ENCODE assay signal across 8 cellular contexts in genomic region chr7:33986951-33987948, GRCh38.
DNase-seq lines count a peak whose midpoint lies in the region; ATAC-seq and TF ChIP-seq lines count a peak whose summit lies in the region.

No MANE protein-coding gene starts in this region.

- H3K4me3 ChIP-seq in PC-3 (ENCODE audit: low read length) (no peak overlapping the region), esophagus muscularis mucosa (no peak overlapping the region), sigmoid colon (no peak overlapping the region)

- TF ChIP-seq POLR2A in esophagus muscularis mucosa (IDR thresholded peaks at IDR 0.05; ENCODE audit: low read depth) = no peak
- no peak for TF ChIP-seq POLR2A in sigmoid colon (IDR thresholded peaks at IDR 0.05)

- peak; percentile 99 for DNase-seq in EL
- DNase-seq in PC-3 = peak; percentile 96
- no peak for DNase-seq in esophagus muscularis mucosa (ENCODE audit: extremely low spot score)
- DNase-seq in sigmoid colon = no peak
- no peak for DNase-seq in effector CD8-positive, alpha-beta T cell (lab: John Stamatoyannopoulos, UW)
- no peak for DNase-seq in activated CD4-positive, alpha-beta T cell treated with anti-CD3 and anti-CD28 coated beads, Interleukin-2, amount 10 ng/mL, durations not matched to agents 24 days and 14 days
- DNase-seq in stimulated activated CD4-positive, alpha-beta T cell treated with anti-CD3 and anti-CD28 coated beads, Interleukin-4, amount 100 ng/mL, for 1 hour = no peak
- DNase-seq in medulla oblongata (ENCODE audit: extremely low spot score) = no peak

- H3K27ac ChIP-seq in PC-3 (ENCODE audit: low read length) (peak overlapping the region; percentile 51), esophagus muscularis mucosa (replicated peaks in 1 of 4) (peak overlapping the region in 3 of 4 donors; percentile 21 to 47 (median 40)), sigmoid colon (peak overlapping the region in 3 of 4 donors; percentile 34 to 58 (median 46))

- TF ChIP-seq CTCF in PC-3 (conservative IDR thresholded peaks at IDR 0.05; ENCODE audit: low read depth, low read length) = no peak
- TF ChIP-seq CTCF in esophagus muscularis mucosa (IDR thresholded peaks at IDR 0.05) = no peak
- no peak for TF ChIP-seq CTCF in sigmoid colon (IDR thresholded peaks at IDR 0.05)

- no peaks in the 10 kb centered on the region for H3K9me2 ChIP-seq in PC-3 (replicated peaks; ENCODE audit: low read length)

- TF ChIP-seq EP300 in esophagus muscularis mucosa (IDR thresholded peaks at IDR 0.05) (no peak), sigmoid colon (IDR thresholded peaks at IDR 0.05) (no peak)

- H4K20me1 ChIP-seq in PC-3 (ENCODE audit: low read length) = no peaks in the 10 kb centered on the region

- H3K4me2 ChIP-seq in PC-3 (ENCODE audit: low read length) = peak overlapping the region; percentile 60

- H3K27me3 ChIP-seq in PC-3 (ENCODE audit: low read length) = no peaks in the 10 kb centered on the region
- no peaks in the 10 kb centered on the region for H3K27me3 ChIP-seq in esophagus muscularis mucosa
- H3K27me3 ChIP-seq in sigmoid colon = no peaks in the 10 kb centered on the region

- CTCF ChIA-PET in PC-3 (lab: Charles Lee) = no interaction called here

- H3K9me3 ChIP-seq in PC-3 (ENCODE audit: low read length) = no peaks in the 10 kb centered on the region
- H3K9me3 ChIP-seq in esophagus muscularis mucosa = no peaks in the 10 kb centered on the region
- H3K9me3 ChIP-seq in sigmoid colon = no peaks in the 10 kb centered on the region

- H3K27me3 Mint-ChIP-seq in activated CD4-positive, alpha-beta T cell treated with anti-CD3 and anti-CD28 coated beads, Interleukin-2, amount 10 ng/mL, durations not matched to agents 24 days and 14 days = no peaks in the 10 kb centered on the region

- H3K9me3 Mint-ChIP-seq in activated CD4-positive, alpha-beta T cell treated with anti-CD3 and anti-CD28 coated beads, Interleukin-2, amount 10 ng/mL, durations not matched to agents 24 days and 14 days = no peaks in the 10 kb centered on the region

- 66% methylated on average over 9 of the region's 9 CpGs for WGBS in esophagus muscularis mucosa
- 74 to 79% methylated on average over 9 of the region's 9 CpGs for WGBS in sigmoid colon, 2 donors

- no TSS peak for BruUV-seq in PC-3 (replicated peaks; lab: Mats Ljungman, UMichigan)

- H3K36me3 ChIP-seq in PC-3 (ENCODE audit: low read depth, low read length) = no peaks in the 10 kb centered on the region
- no peaks in the 10 kb centered on the region for H3K36me3 ChIP-seq in esophagus muscularis mucosa
- no peaks in the 10 kb centered on the region for H3K36me3 ChIP-seq in sigmoid colon

- peak; percentile 100 for ATAC-seq in PC-3

- H3K4me1 ChIP-seq in PC-3 (ENCODE audit: insufficient read depth, low read length) (peaks cover 18% of the 10 kb centered on the region), esophagus muscularis mucosa (peaks cover 0 to 7% (median 0%) of the 10 kb centered on the region in 4 donors), sigmoid colon (peaks cover 0 to 7% (median 3%) of the 10 kb centered on the region in 4 donors)

- H2AFZ ChIP-seq in PC-3 (ENCODE audit: low read length) = no peak overlapping the region; the same call in 1 of the 2 replicates

- intact Hi-C loops in PC-3 (cut with micrococcal nuclease) = loop anchor here (10.0 kb wide), 1 partner anchor 78 kb away; no protein-coding TSS in a partner anchor
- intact Hi-C loops in esophagus muscularis mucosa (cut with DNase I) = no loop called here
- intact Hi-C loops in sigmoid colon (cut with DNase I) = no loop called here
- intact Hi-C loops in activated CD4-positive, alpha-beta T cell treated with anti-CD3 and anti-CD28 coated beads, Interleukin-2, amount 10 ng/mL, durations not matched to agents 24 days and 14 days (cut with micrococcal nuclease) = no loop called here

- H3K4me1 Mint-ChIP-seq in activated CD4-positive, alpha-beta T cell treated with anti-CD3 and anti-CD28 coated beads, Interleukin-2, amount 10 ng/mL, durations not matched to agents 24 days and 14 days = no peaks in the 10 kb centered on the region

- no peaks in the 10 kb centered on the region for H3F3A ChIP-seq in PC-3 (ENCODE audit: low read length, unreplicated experiment)

- no peak overlapping the region for H3K27ac Mint-ChIP-seq in activated CD4-positive, alpha-beta T cell treated with anti-CD3 and anti-CD28 coated beads, Interleukin-2, amount 10 ng/mL, durations not matched to agents 24 days and 14 days

- no peaks in the 10 kb centered on the region for H3K79me2 ChIP-seq in PC-3 (ENCODE audit: low read length)

- H3K36me3 Mint-ChIP-seq in activated CD4-positive, alpha-beta T cell treated with anti-CD3 and anti-CD28 coated beads, Interleukin-2, amount 10 ng/mL, durations not matched to agents 24 days and 14 days (ENCODE audit: low read depth) = no peaks in the 10 kb centered on the region

- POLR2A ChIA-PET in PC-3 (lab: Charles Lee; ENCODE audit: unreplicated experiment) = interaction anchor here (0.5 kb wide), 1 partner anchor 802 kb away, joined by 4 read pairs; no protein-coding TSS in a partner anchor

- H3K9ac ChIP-seq in PC-3 (ENCODE audit: low read length) = no peak overlapping the region

- H3K4me3 Mint-ChIP-seq in activated CD4-positive, alpha-beta T cell treated with anti-CD3 and anti-CD28 coated beads, Interleukin-2, amount 10 ng/mL, durations not matched to agents 24 days and 14 days = no peak overlapping the region

Comparison
In these comparisons a context has a peak if more than half of its experiments do, and no peak if none do; other contexts are left out.
1. DNase-seq: peak in EL (single experiment) and PC-3 (single experiment); none in esophagus muscularis mucosa (single experiment), sigmoid colon (single experiment), effector CD8-positive, alpha-beta T cell (single experiment), activated CD4-positive, alpha-beta T cell treated with anti-CD3 and anti-CD28 coated beads, Interleukin-2, amount 10 ng/mL, durations not matched to agents 24 days and 14 days (single experiment), stimulated activated CD4-positive, alpha-beta T cell treated with anti-CD3 and anti-CD28 coated beads, Interleukin-4, amount 100 ng/mL, for 1 hour (single experiment) and medulla oblongata (single experiment).
2. Peak in every context shown above with its lines, with median percentiles within 50 percentile points of each other: H3K27ac ChIP-seq.